Comparison of ENCODE assay signal across 8 cellular contexts in genomic region chr22:50341977-50342650, GRCh38. TPM values are rescaled to one million over a fixed set of nuclear protein-coding genes. Genes with fewer than 3 reads are reported as not detected.
DNase-seq lines count a peak whose midpoint lies in the region; ATAC-seq and TF ChIP-seq lines count a peak whose summit lies in the region.

No MANE protein-coding gene starts in this region.

- H3K36me3 ChIP-seq in GM06990 (ENCODE audit: control insufficient read depth, insufficient read depth, low read length) = peaks cover 2% of the 10 kb centered on the region

- intact Hi-C loops in activated CD4-positive, alpha-beta T cell treated with anti-CD3 and anti-CD28 coated beads for 36 hours (cut with DNase I, micrococcal nuclease) = loop anchor here (1.0 to 5.0 kb wide), 16 partner anchors 15 to 380 kb away; partner anchors contain the start of genes ARSA (in 1 of the 2), CHKB (in 1 of the 2), DENND6B (in 1 of the 2) and HDAC10 (in 1 of the 2)

- CTCF ChIA-PET in activated CD4-positive, alpha-beta T cell treated with anti-CD3 and anti-CD28 coated beads for 36 hours (lab: Charles Lee) = interaction anchor here (0.6 to 2.7 kb wide), 17 partner anchors 10 to 279 kb away, joined by 3 to 31 read pairs (median 4); partner anchors contain the start of genes DENND6B, HDAC10, PLXNB2 and SCO2

- H3K36me3 Mint-ChIP-seq in activated CD4-positive, alpha-beta T cell treated with anti-CD3 and anti-CD28 coated beads for 36 hours (ENCODE audit: low read depth) = no peaks in the 10 kb centered on the region

- no peaks in the 10 kb centered on the region for H3K9me3 Mint-ChIP-seq in activated CD4-positive, alpha-beta T cell treated with anti-CD3 and anti-CD28 coated beads for 36 hours (ENCODE audit: low read depth)

- H3K4me3 Mint-ChIP-seq in activated CD4-positive, alpha-beta T cell treated with anti-CD3 and anti-CD28 coated beads for 36 hours = peak overlapping the region; percentile 71

- no peaks in the 10 kb centered on the region for H3K27me3 ChIP-seq in GM06990 (replicated peaks; ENCODE audit: control insufficient read depth, insufficient read depth, low read length)

- H3K27me3 Mint-ChIP-seq in activated CD4-positive, alpha-beta T cell treated with anti-CD3 and anti-CD28 coated beads for 36 hours = no peaks in the 10 kb centered on the region

- H3K27ac Mint-ChIP-seq in activated CD4-positive, alpha-beta T cell treated with anti-CD3 and anti-CD28 coated beads for 36 hours = peak overlapping the region; percentile 83

- TF ChIP-seq CTCF in GM06990 (IDR thresholded peaks at IDR 0.05; ENCODE audit: insufficient read depth, low read length, poor library complexity, severe bottlenecking) = peak; percentile 97
- TF ChIP-seq CTCF in choroid plexus epithelial cell (conservative IDR thresholded peaks at IDR 0.05; ENCODE audit: low read depth, low read length) = peak; percentile 99

- peak; percentile 48 for ATAC-seq in HG02973 (IDR thresholded peaks at IDR 0.05; ENCODE audit: unreplicated experiment)
- ATAC-seq in activated CD4-positive, alpha-beta T cell treated with anti-CD3 and anti-CD28 coated beads for 36 hours = peak; percentile 64

- H3K4me3 ChIP-seq in GM06990 (replicated peaks; ENCODE audit: low read depth, low read length) (peak overlapping the region; percentile 85), choroid plexus epithelial cell (ENCODE audit: low read depth, low read length) (peak overlapping the region; percentile 75)

- POLR2A ChIA-PET in activated CD4-positive, alpha-beta T cell treated with anti-CD3 and anti-CD28 coated beads for 36 hours (lab: Charles Lee) = interaction anchor here (0.6 kb wide), 1 partner anchor 83 kb away, joined by 3 read pairs; no protein-coding TSS in a partner anchor

- DNase-seq in GM06990 (ENCODE audit: extremely low read depth, insufficient read length) (peak; percentile 70), NCI-H446 (lab: John Stamatoyannopoulos, UW) (peak; percentile 81 to 91), choroid plexus epithelial cell (ENCODE audit: low read depth) (peak; percentile 87), kidney tubule cell (ENCODE audit: low spot score) (peak; percentile 88), cortex of kidney (lab: John Stamatoyannopoulos, UW) (no peak)
- peak; percentile 95 for DNase-seq in activated CD4-positive, alpha-beta T cell treated with anti-CD3 and anti-CD28 coated beads for 36 hours
- DNase-seq in stimulated activated CD4-positive, alpha-beta T cell treated with anti-CD3 and anti-CD28 coated beads, Interleukin-15, amount 100 ng/mL, for 24 hours = peak; percentile 94

- peaks cover 7% of the 10 kb centered on the region for H3K4me1 Mint-ChIP-seq in activated CD4-positive, alpha-beta T cell treated with anti-CD3 and anti-CD28 coated beads for 36 hours

RNA-seq across cellular contexts. Expression of gene PPP6R2, which starts 1.0 kb away (rescaled TPM):
- 10 to 100 TPM; 37.3 to 39.5 TPM for total RNA-seq in activated CD4-positive, alpha-beta T cell treated with anti-CD3 and anti-CD28 coated beads for 36 hours

RNA-seq across cellular contexts. Expression of gene DENND6B, which starts 15.3 kb away (rescaled TPM):
- total RNA-seq in activated CD4-positive, alpha-beta T cell treated with anti-CD3 and anti-CD28 coated beads for 36 hours = 1 to 10 TPM; 2.8 TPM

RNA-seq across cellular contexts. Expression of gene PLXNB2, which starts 34.7 kb away (rescaled TPM):
- 1 to 10 TPM; 5.5 to 6.3 TPM for total RNA-seq in activated CD4-positive, alpha-beta T cell treated with anti-CD3 and anti-CD28 coated beads for 36 hours
